16 cellular contexts compared by ENCODE assay signal in the genomic region with DNA sequence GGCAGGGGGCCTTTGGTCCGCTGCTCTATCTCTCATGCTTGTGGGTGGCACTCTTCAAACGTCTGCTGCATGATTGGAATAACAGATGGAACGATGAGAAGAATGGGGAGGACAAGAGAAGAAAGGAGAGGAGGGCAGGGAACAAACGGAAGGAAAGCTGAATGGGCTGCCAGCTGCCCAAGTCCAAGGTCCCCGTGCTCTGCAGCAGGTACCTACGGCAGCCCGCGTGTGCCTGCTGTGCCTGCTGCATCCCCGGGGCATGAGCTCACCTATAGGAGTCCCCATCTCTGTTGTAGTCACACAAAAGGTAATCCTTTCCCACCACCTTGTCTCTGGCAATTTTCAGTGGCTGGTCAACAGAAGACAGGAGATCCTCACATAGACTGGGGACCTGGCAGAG.
A peak's percentile ranks its signal among the peaks of the same experiment; 100 is the strongest.
DNase-seq lines count a peak whose midpoint lies in the region; ATAC-seq and TF ChIP-seq lines count a peak whose summit lies in the region.
"Had no signal": no experiment of that assay in that cellular context is flagged by ENCODE, and none has a peak within 500 bp of the region (broad histone marks: within the 10 kb centered on the region; RNA-seq: fewer than 3 reads in every experiment).

No MANE protein-coding gene starts in this region.

- peaks cover 35% of the 10 kb centered on the region for H3K4me1 Mint-ChIP-seq in activated naive CD4-positive, alpha-beta T cell treated with anti-CD3 and anti-CD28 coated beads, Interleukin-2, amount 10 ng/mL, durations not matched to agents 7 days and 5 days
- H3K4me1 Mint-ChIP-seq in activated naive CD4-positive, alpha-beta T cell treated with anti-CD3 and anti-CD28 coated beads for 36 hours (ENCODE audit: low read depth), result peaks cover 24% of the 10 kb centered on the region

- H3K79me2 ChIP-seq in osteoblast (ENCODE audit: insufficient read depth, low read length), result peaks cover 82% of the 10 kb centered on the region
- peaks cover 39% of the 10 kb centered on the region for H3K79me2 ChIP-seq in Karpas-422 (ENCODE audit: low read length)

- H3K27ac Mint-ChIP-seq in activated naive CD4-positive, alpha-beta T cell treated with anti-CD3 and anti-CD28 coated beads, Interleukin-2, amount 10 ng/mL, durations not matched to agents 7 days and 5 days, result peak overlapping the region; percentile 73
- no peak overlapping the region for H3K27ac Mint-ChIP-seq in activated naive CD4-positive, alpha-beta T cell treated with anti-CD3 and anti-CD28 coated beads for 36 hours

- no peak overlapping the region for H2AFZ ChIP-seq in osteoblast (ENCODE audit: low read length)
- no peak overlapping the region for H2AFZ ChIP-seq in Karpas-422 (ENCODE audit: low read length)

- H3K4me2 ChIP-seq in osteoblast (ENCODE audit: insufficient read depth, low read length) (no peak overlapping the region), Karpas-422 (ENCODE audit: low read depth, low read length, poor library complexity, severe bottlenecking) (no peak overlapping the region)

- no peaks in the 10 kb centered on the region for H3K27me3 Mint-ChIP-seq in activated naive CD4-positive, alpha-beta T cell treated with anti-CD3 and anti-CD28 coated beads, Interleukin-2, amount 10 ng/mL, durations not matched to agents 7 days and 5 days
- H3K27me3 Mint-ChIP-seq in activated naive CD4-positive, alpha-beta T cell treated with anti-CD3 and anti-CD28 coated beads for 36 hours (ENCODE audit: low read depth), result no peaks in the 10 kb centered on the region

- H4K20me1 ChIP-seq in osteoblast (ENCODE audit: insufficient read depth, low read length) (peaks cover 49% of the 10 kb centered on the region), Karpas-422 (ENCODE audit: insufficient read depth, low read depth, low read length) (0 out of 2 replicates have a peak, but pooled peaks cover 6% of the 10 kb centered on the region)

- H3K36me3 Mint-ChIP-seq in activated naive CD4-positive, alpha-beta T cell treated with anti-CD3 and anti-CD28 coated beads, Interleukin-2, amount 10 ng/mL, durations not matched to agents 7 days and 5 days, result peaks cover 39% of the 10 kb centered on the region
- H3K36me3 Mint-ChIP-seq in activated naive CD4-positive, alpha-beta T cell treated with anti-CD3 and anti-CD28 coated beads for 36 hours (ENCODE audit: low read depth), result peaks cover 15% of the 10 kb centered on the region

- H3K4me3 ChIP-seq in esophagus squamous epithelium (no peak overlapping the region), osteoblast (ENCODE audit: insufficient read depth, low read length) (no peak overlapping the region), upper lobe of right lung (no peak overlapping the region), Karpas-422 (ENCODE audit: low read length) (no peak overlapping the region)
- H3K4me3 ChIP-seq: lung had no signal

- TF ChIP-seq CTCF in esophagus squamous epithelium (IDR thresholded peaks at IDR 0.05), result no peak
- no peak for TF ChIP-seq CTCF in osteoblast (IDR thresholded peaks at IDR 0.05; ENCODE audit: extremely low read depth, low read depth, low read length)
- TF ChIP-seq CTCF in upper lobe of right lung (IDR thresholded peaks at IDR 0.05), result no peak

- peaks cover 41 to 65% (median 45%) of the 10 kb centered on the region in 3 donors for H3K4me1 ChIP-seq in esophagus squamous epithelium
- peaks cover 26% of the 10 kb centered on the region for H3K4me1 ChIP-seq in osteoblast (ENCODE audit: insufficient read depth, low read length)
- peaks cover 27% of the 10 kb centered on the region for H3K4me1 ChIP-seq in upper lobe of right lung
- H3K4me1 ChIP-seq in Karpas-422 (ENCODE audit: low read length), result no peaks in the 10 kb centered on the region

- intact Hi-C loops in activated naive CD4-positive, alpha-beta T cell treated with anti-CD3 and anti-CD28 coated beads for 36 hours (cut with micrococcal nuclease), result no loop called here
- intact Hi-C loops in esophagus squamous epithelium (cut with DNase I), result no loop called here
- intact Hi-C loops in upper lobe of right lung (cut with DNase I), result no loop called here

- no peak for ATAC-seq in upper lobe of right lung
- ATAC-seq: stimulated activated naive CD8-positive, alpha-beta T cell treated with anti-CD3 and anti-CD28 coated beads, Interleukin-15, Interleukin-2, amounts not matched to agents 100 U/mL and 50 U/mL, for 24 hours had no signal

- H3K4me3 Mint-ChIP-seq in activated naive CD4-positive, alpha-beta T cell treated with anti-CD3 and anti-CD28 coated beads, Interleukin-2, amount 10 ng/mL, durations not matched to agents 7 days and 5 days, result no peak overlapping the region
- H3K4me3 Mint-ChIP-seq in activated naive CD4-positive, alpha-beta T cell treated with anti-CD3 and anti-CD28 coated beads for 36 hours, result no peak overlapping the region

- TF ChIP-seq POLR2A in esophagus squamous epithelium (IDR thresholded peaks at IDR 0.05), result no peak

- CTCF ChIA-PET in activated naive CD4-positive, alpha-beta T cell treated with anti-CD3 and anti-CD28 coated beads, Interleukin-2, amount 10 ng/mL, durations not matched to agents 7 days and 5 days (lab: Charles Lee), result no interaction called here
- CTCF ChIA-PET in activated naive CD4-positive, alpha-beta T cell treated with anti-CD3 and anti-CD28 coated beads for 36 hours (lab: Charles Lee), result interaction anchor here (1.2 kb wide), 1 partner anchor 197 kb away, joined by 3 read pairs; no protein-coding TSS in a partner anchor

- H3K27ac ChIP-seq in esophagus squamous epithelium (peak overlapping the region; percentile 48 to 89 (median 68)), osteoblast (ENCODE audit: low read depth, low read length) (peak overlapping the region; percentile 65), upper lobe of right lung (peak overlapping the region; percentile 63), Karpas-422 (ENCODE audit: low read length) (no peak overlapping the region)
- H3K27ac ChIP-seq: epithelial cell of prostate had no signal

- H3K9me3 ChIP-seq in esophagus squamous epithelium, result no peaks in the 10 kb centered on the region
- H3K9me3 ChIP-seq in osteoblast (ENCODE audit: low read depth, low read length), result no peaks in the 10 kb centered on the region
- H3K9me3 ChIP-seq in upper lobe of right lung, result no peaks in the 10 kb centered on the region
- H3K9me3 ChIP-seq in Karpas-422 (ENCODE audit: low read length), result no peaks in the 10 kb centered on the region

- no peak for DNase-seq in activated naive CD4-positive, alpha-beta T cell treated with anti-CD3 and anti-CD28 coated beads, Interleukin-2, amount 10 ng/mL, durations not matched to agents 7 days and 5 days
- DNase-seq in activated naive CD4-positive, alpha-beta T cell treated with anti-CD3 and anti-CD28 coated beads for 36 hours, result no peak
- DNase-seq in esophagus squamous epithelium (lab: John Stamatoyannopoulos, UW) (no peak), osteoblast (ENCODE audit: insufficient read length, low spot score, missing footprints) (no peak), upper lobe of right lung (no peak), NCI-H2227 treated with DMSO at 0.1 percent for 48 hours (lab: John Stamatoyannopoulos, UW) (no peak), NCI-H2171 (lab: John Stamatoyannopoulos, UW) (no peak), Karpas-422 (no peak)
- DNase-seq: activated CD4-positive, alpha-beta T cell treated with anti-CD3 and anti-CD28 coated beads for 4 hours; hippocampal formation; NCI-H1105; NCI-H446 treated with DMSO at 0.1 percent for 48 hours; stimulated activated CD4-positive, alpha-beta T cell treated with anti-CD3 and anti-CD28 coated beads, Interleukin-4, amount 100 ng/mL, for 4 hours; stimulated activated naive CD8-positive, alpha-beta T cell treated with anti-CD3 and anti-CD28 coated beads, Interleukin-15, Interleukin-2, amounts not matched to agents 100 U/mL and 50 U/mL, for 24 hours had no signal

- H3K9ac ChIP-seq in Karpas-422 (ENCODE audit: low read length), result no peak overlapping the region

- H3K27me3 ChIP-seq in esophagus squamous epithelium, result no peaks in the 10 kb centered on the region
- H3K27me3 ChIP-seq in osteoblast (ENCODE audit: insufficient read depth, low read length), result no peaks in the 10 kb centered on the region
- no peaks in the 10 kb centered on the region for H3K27me3 ChIP-seq in upper lobe of right lung
- H3K27me3 ChIP-seq in Karpas-422 (ENCODE audit: low read length), result no peaks in the 10 kb centered on the region

- peaks cover 0 to 52% (median 17%) of the 10 kb centered on the region in 3 donors for H3K36me3 ChIP-seq in esophagus squamous epithelium
- peaks cover 42% of the 10 kb centered on the region for H3K36me3 ChIP-seq in osteoblast (ENCODE audit: insufficient read depth, low read length)
- peaks cover 27% of the 10 kb centered on the region for H3K36me3 ChIP-seq in upper lobe of right lung
- H3K36me3 ChIP-seq in Karpas-422 (ENCODE audit: insufficient read depth, low read length), result peaks cover 12% of the 10 kb centered on the region; the same call in 1 of the 2 replicates

- no peaks in the 10 kb centered on the region for H3K9me2 ChIP-seq in Karpas-422 (replicated peaks; ENCODE audit: insufficient read depth, low read length)

- 73 to 90% methylated on average over 9 of the region's 9 CpGs for WGBS in esophagus squamous epithelium, 2 donors

- H3K9me3 Mint-ChIP-seq in activated naive CD4-positive, alpha-beta T cell treated with anti-CD3 and anti-CD28 coated beads, Interleukin-2, amount 10 ng/mL, durations not matched to agents 7 days and 5 days, result no peaks in the 10 kb centered on the region
- H3K9me3 Mint-ChIP-seq in activated naive CD4-positive, alpha-beta T cell treated with anti-CD3 and anti-CD28 coated beads for 36 hours, result no peaks in the 10 kb centered on the region
